16 cellular contexts compared by ENCODE assay signal in the genomic region with DNA sequence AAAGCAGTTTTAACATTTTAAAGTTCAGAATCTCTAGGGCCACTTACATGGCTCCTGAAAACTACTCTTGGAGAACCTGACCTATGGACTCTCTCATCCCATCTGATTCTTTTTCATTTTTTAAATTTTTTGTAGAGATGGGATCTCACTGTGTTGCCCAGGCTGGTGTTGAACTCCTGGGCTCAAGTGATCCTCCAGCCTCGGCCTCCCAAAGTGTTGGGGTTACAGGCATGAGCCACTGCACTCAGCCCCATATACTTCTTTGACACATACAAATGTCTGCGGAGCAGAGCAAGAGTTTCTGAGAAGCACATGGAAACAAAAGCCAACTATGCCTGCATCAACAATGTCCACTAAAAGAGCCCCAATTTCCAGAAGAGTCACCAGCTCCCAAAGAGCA.
DNase-seq lines count a peak whose midpoint lies in the region; ATAC-seq, FAIRE-seq and TF ChIP-seq lines count a peak whose summit lies in the region.
"Had no signal": no experiment of that assay in that cellular context is flagged by ENCODE, and none has a peak within 500 bp of the region (broad histone marks: within the 10 kb centered on the region; RNA-seq: fewer than 3 reads in every experiment).

No MANE protein-coding gene starts in this region.

- TF ChIP-seq EP300 in HepG2 (IDR thresholded peaks at IDR 0.05; ENCODE audit: low read depth in 2 of 2, low read length in 2 of 2) (no peak), HepG2 (CRISPR knock-in tag; IDR thresholded peaks at IDR 0.05; ENCODE audit: borderline replicate concordance) (no peak)

- TF ChIP-seq RAD21 in HepG2 (CRISPR knock-in tag; IDR thresholded peaks at IDR 0.05): no peak

- H3K27me3 ChIP-seq in HepG2 (ENCODE audit: control insufficient read depth in 1 of 2, insufficient read depth in 2 of 2, low read length in 2 of 2): no peaks in the 10 kb centered on the region
- H3K27me3 ChIP-seq in right lobe of liver: no peaks in the 10 kb centered on the region
- H3K27me3 ChIP-seq in Karpas-422 (ENCODE audit: low read length): no peaks in the 10 kb centered on the region
- H3K27me3 ChIP-seq: SJSA1 had no signal

- no peaks in the 10 kb centered on the region for H3K36me3 ChIP-seq in HepG2 (replicated peaks in 1 of 2; ENCODE audit: control insufficient read depth in 1 of 2, insufficient read depth in 2 of 2, low read length in 2 of 2)
- no peaks in the 10 kb centered on the region for H3K36me3 ChIP-seq in right lobe of liver
- no peaks in the 10 kb centered on the region for H3K36me3 ChIP-seq in Karpas-422 (ENCODE audit: insufficient read depth, low read length)
- H3K36me3 ChIP-seq: SJSA1 had no signal

- no peak overlapping the region for H3K4me3 Mint-ChIP-seq in activated naive CD8-positive, alpha-beta T cell treated with anti-CD3 and anti-CD28 coated beads, Interleukin-2, amount 50 U/mL, for 24 hours
- H3K4me3 Mint-ChIP-seq in stimulated activated naive B cell treated with anti-CD40 and anti-IgM and Interleukin-4, amounts not matched to agents 10 μg/mL and 1 μg/mL and 100 μg/mL, for 72 hours: no peak overlapping the region

- no peak for DNase-seq in HepG2 (ENCODE audit: low spot score)
- DNase-seq in right lobe of liver: no peak
- no peak for DNase-seq in Karpas-422
- no peak for DNase-seq in activated naive CD8-positive, alpha-beta T cell treated with anti-CD3 and anti-CD28 coated beads, Interleukin-2, amount 50 U/mL, for 24 hours
- DNase-seq in stimulated activated naive B cell treated with anti-CD40 and anti-IgM and Interleukin-4, amounts not matched to agents 10 μg/mL and 1 μg/mL and 100 μg/mL, for 72 hours: no peak
- no peak for DNase-seq in NCI-H2196 treated with DMSO at 0.1 percent for 48 hours (lab: John Stamatoyannopoulos, UW; ENCODE audit: unreplicated experiment)
- no peak for DNase-seq in HT-29 (ENCODE audit: low spot score)
- no peak for DNase-seq in Kasumi-1 (lab: John Stamatoyannopoulos, UW)
- DNase-seq: DMS 273 treated with DMSO at 0.1 percent for 48 hours, EL, H7, NCI-H1048, NCI-H345, NCI-H69, PC-3 had no signal

- 100% methylated on average over 2 of the region's 2 CpGs for WGBS in HepG2 (ENCODE audit: low lambda C conversion rate)
- WGBS in right lobe of liver (ENCODE audit: insufficient coverage, low coverage, low lambda C conversion rate, missing lambda C conversion rate): 100% methylated on average over 2 of the region's 2 CpGs

- H3K4me1 ChIP-seq in HepG2 (ENCODE audit: insufficient read depth, low read length): peaks cover 43% of the 10 kb centered on the region
- peaks cover 0 to 40% (median 4%) of the 10 kb centered on the region in 4 donors for H3K4me1 ChIP-seq in right lobe of liver
- H3K4me1 ChIP-seq in Karpas-422 (ENCODE audit: low read length): peaks cover 89% of the 10 kb centered on the region

- H3K9me3 Mint-ChIP-seq in activated naive CD8-positive, alpha-beta T cell treated with anti-CD3 and anti-CD28 coated beads, Interleukin-2, amount 50 U/mL, for 24 hours: peaks cover 5% of the 10 kb centered on the region
- H3K9me3 Mint-ChIP-seq in stimulated activated naive B cell treated with anti-CD40 and anti-IgM and Interleukin-4, amounts not matched to agents 10 μg/mL and 1 μg/mL and 100 μg/mL, for 72 hours: no peaks in the 10 kb centered on the region

- TF ChIP-seq CTCF in HepG2 (CRISPR knock-in tag; IDR thresholded peaks at IDR 0.05): no peak
- no peak for TF ChIP-seq CTCF in right lobe of liver (IDR thresholded peaks at IDR 0.05)

- BruUV-seq in HepG2 (replicated peaks; lab: Mats Ljungman, UMichigan): no TSS peak

- CTCF ChIA-PET in HepG2 (lab: Yijun Ruan, JAX; ENCODE audit: low intra/inter-chr PET ratio, low total read pairs): no interaction called here

- in situ Hi-C loops in HepG2 (cut with HindIII; ENCODE audit: extremely low pct_ligation_motif_present, low pct_unique_long_range_greater_than_20kb): no loop called here

- H3K4me3 ChIP-seq in HepG2 (replicated peaks in 1 of 3; ENCODE audit: insufficient read depth in 1 of 3, low read depth in 2 of 3, low read length in 3 of 3): no peak overlapping the region
- no peak overlapping the region for H3K4me3 ChIP-seq in right lobe of liver
- H3K4me3 ChIP-seq in Karpas-422 (ENCODE audit: low read length): no peak overlapping the region
- H3K4me3 ChIP-seq: SJSA1 had no signal

- no peaks in the 10 kb centered on the region for H3K9me2 ChIP-seq in Karpas-422 (replicated peaks; ENCODE audit: insufficient read depth, low read length)

- POLR2A ChIA-PET in HepG2 (lab: Yijun Ruan, JAX): no interaction called here

- peaks cover 14% of the 10 kb centered on the region for H3K79me2 ChIP-seq in HepG2 (ENCODE audit: insufficient read depth, low read length)
- peaks cover 86% of the 10 kb centered on the region for H3K79me2 ChIP-seq in Karpas-422 (ENCODE audit: low read length)

- peaks cover 5% of the 10 kb centered on the region for H4K20me1 ChIP-seq in HepG2 (ENCODE audit: insufficient read depth, low read length)
- no peaks in the 10 kb centered on the region; the same call in 1 of the 2 replicates for H4K20me1 ChIP-seq in Karpas-422 (ENCODE audit: insufficient read depth, low read depth, low read length)

- H3K9ac ChIP-seq in HepG2 (ENCODE audit: insufficient read depth, low read depth, low read length): no peak overlapping the region
- H3K9ac ChIP-seq in Karpas-422 (ENCODE audit: low read length): peak overlapping the region; percentile 15; the same call in 1 of the 2 replicates

- FAIRE-seq in HepG2 (lab: Jason Lieb, UNC): no peak

- peaks cover 84% of the 10 kb centered on the region for H3K4me1 Mint-ChIP-seq in activated naive CD8-positive, alpha-beta T cell treated with anti-CD3 and anti-CD28 coated beads, Interleukin-2, amount 50 U/mL, for 24 hours
- H3K4me1 Mint-ChIP-seq in stimulated activated naive B cell treated with anti-CD40 and anti-IgM and Interleukin-4, amounts not matched to agents 10 μg/mL and 1 μg/mL and 100 μg/mL, for 72 hours: peaks cover 44 to 76% of the 10 kb centered on the region in 2 donors

- H3K4me2 ChIP-seq in HepG2 (ENCODE audit: low read depth, low read length) (no peak overlapping the region), Karpas-422 (ENCODE audit: low read depth, low read length, poor library complexity, severe bottlenecking) (peak overlapping the region; percentile 87)

- ATAC-seq in HepG2: no peak
- no peak for ATAC-seq in right lobe of liver
- no peak for ATAC-seq in activated naive CD8-positive, alpha-beta T cell treated with anti-CD3 and anti-CD28 coated beads, Interleukin-2, amount 50 U/mL, for 24 hours
- ATAC-seq in stimulated activated naive B cell treated with anti-CD40 and anti-IgM and Interleukin-4, amounts not matched to agents 10 μg/mL and 1 μg/mL and 100 μg/mL, for 72 hours (replicated peaks): no peak
- ATAC-seq: PC-3 had no signal

- H3K9me3 ChIP-seq in HepG2 (ENCODE audit: low read length): no peaks in the 10 kb centered on the region
- no peaks in the 10 kb centered on the region for H3K9me3 ChIP-seq in right lobe of liver
- no peaks in the 10 kb centered on the region for H3K9me3 ChIP-seq in Karpas-422 (ENCODE audit: low read length)
- H3K9me3 ChIP-seq: SJSA1 had no signal

- H2AFZ ChIP-seq in HepG2 (ENCODE audit: low read length) (no peak overlapping the region), Karpas-422 (ENCODE audit: low read length) (no peak overlapping the region)

- H3K27ac ChIP-seq in HepG2 (ENCODE audit: extremely low read length, insufficient read depth, low read length): no peak overlapping the region
- H3K27ac ChIP-seq in right lobe of liver: no peak overlapping the region
- peak overlapping the region; percentile 95 for H3K27ac ChIP-seq in Karpas-422 (ENCODE audit: low read length)
- H3K27ac ChIP-seq: SJSA1 had no signal

- intact Hi-C loops in HepG2 (cut with micrococcal nuclease; ENCODE audit: unreplicated experiment): loop anchor here (10.0 kb wide), 1 partner anchor 391 kb away; a partner anchor contains a TSS
- intact Hi-C loops in right lobe of liver (cut with DNase I): no loop called here

- H3K27me3 Mint-ChIP-seq in activated naive CD8-positive, alpha-beta T cell treated with anti-CD3 and anti-CD28 coated beads, Interleukin-2, amount 50 U/mL, for 24 hours: no peaks in the 10 kb centered on the region
- H3K27me3 Mint-ChIP-seq in stimulated activated naive B cell treated with anti-CD40 and anti-IgM and Interleukin-4, amounts not matched to agents 10 μg/mL and 1 μg/mL and 100 μg/mL, for 72 hours: no peaks in the 10 kb centered on the region

- TF ChIP-seq POLR2A in HepG2 (IDR thresholded peaks at IDR 0.05; ENCODE audit: insufficient read depth in 1 of 2, low read depth in 2 of 2, low read length in 2 of 2) (no peak), right lobe of liver (IDR thresholded peaks at IDR 0.05) (no peak)

- H3K36me3 Mint-ChIP-seq in activated naive CD8-positive, alpha-beta T cell treated with anti-CD3 and anti-CD28 coated beads, Interleukin-2, amount 50 U/mL, for 24 hours (ENCODE audit: low read depth): peaks cover 3% of the 10 kb centered on the region
- peaks cover 2 to 4% of the 10 kb centered on the region in 2 donors for H3K36me3 Mint-ChIP-seq in stimulated activated naive B cell treated with anti-CD40 and anti-IgM and Interleukin-4, amounts not matched to agents 10 μg/mL and 1 μg/mL and 100 μg/mL, for 72 hours

- peak overlapping the region; percentile 61 for H3K27ac Mint-ChIP-seq in activated naive CD8-positive, alpha-beta T cell treated with anti-CD3 and anti-CD28 coated beads, Interleukin-2, amount 50 U/mL, for 24 hours
- H3K27ac Mint-ChIP-seq in stimulated activated naive B cell treated with anti-CD40 and anti-IgM and Interleukin-4, amounts not matched to agents 10 μg/mL and 1 μg/mL and 100 μg/mL, for 72 hours: peak overlapping the region; percentile 37

TF ChIP-seq in HepG2, 621 proteins besides CTCF, POLR2A, EP300 and RAD21 (continues in another document):
- TF ChIP-seq ZNF180 (CRISPR knock-in tag; IDR thresholded peaks at IDR 0.05; ENCODE audit: borderline replicate concordance, low read depth) (no peak), ZNF24 (IDR thresholded peaks at IDR 0.05) (no peak)
